In the genomic region with DNA sequence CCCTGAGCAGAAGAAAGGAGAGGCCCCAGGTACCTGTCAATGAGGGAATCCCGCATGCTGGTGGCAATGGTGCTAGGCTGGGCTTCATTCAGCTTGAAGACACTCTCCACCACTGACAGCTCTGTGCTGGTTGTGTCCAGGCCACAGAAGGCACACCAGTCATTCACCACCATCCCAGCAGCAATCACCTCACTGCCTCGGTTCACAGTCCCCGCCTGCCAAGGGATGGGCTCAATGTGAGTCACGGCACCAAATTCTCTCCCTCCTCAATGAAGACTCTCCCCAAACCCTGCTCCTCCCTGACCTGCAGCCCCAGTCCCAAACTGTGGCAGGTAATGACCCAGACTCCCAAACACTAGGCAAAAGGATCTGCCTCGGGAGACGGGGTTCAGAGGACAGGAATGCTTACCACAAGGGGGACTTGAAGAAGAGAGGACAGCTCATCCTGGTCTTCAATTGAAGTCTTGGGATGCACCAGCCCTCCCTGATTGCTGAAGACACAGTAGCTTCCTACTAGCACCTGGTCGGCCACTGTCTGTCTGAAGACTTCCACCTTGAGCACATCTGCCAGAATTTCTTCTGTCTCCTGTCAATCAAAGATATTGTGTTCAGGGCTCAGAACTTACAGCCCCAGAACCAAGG, we compare ENCODE assay signal across 1 cellular context.
A peak's percentile ranks its signal among the peaks of the same experiment; 100 is the strongest.
TF ChIP-seq lines count a peak whose summit lies in the region.

No MANE protein-coding gene starts in this region.

TF ChIP-seq in HEK293, 187 proteins besides CTCF, POLR2A, EP300 and RAD21 (continued from another document):
- TF ChIP-seq ZNF510 (tag by site-specific recombination; IDR thresholded peaks at IDR 0.05; ENCODE audit: insufficient replicate concordance) (no peak), ZNF600 (tag by site-specific recombination; IDR thresholded peaks at IDR 0.05) (peak; percentile 43; the same call in 1 of the 2 replicates)
